Comparison of ENCODE assay signal across 16 cellular contexts in genomic region chr4:27790911-27791310, GRCh38.
DNase-seq lines count a peak whose midpoint lies in the region; ATAC-seq and TF ChIP-seq lines count a peak whose summit lies in the region.
"Had no signal": no experiment of that assay in that cellular context is flagged by ENCODE, and none has a peak within 500 bp of the region (broad histone marks: within the 10 kb centered on the region; RNA-seq: fewer than 3 reads in every experiment).

No MANE protein-coding gene starts in this region.

- no peak overlapping the region for H3K4me2 ChIP-seq in fibroblast of lung (ENCODE audit: extremely low read depth, insufficient read depth, low read length)

- no peak overlapping the region for H3K9ac ChIP-seq in fibroblast of lung (ENCODE audit: insufficient read depth, low read length)

- no peaks in the 10 kb centered on the region for H3K36me3 ChIP-seq in RWPE2 (ENCODE audit: low read depth)
- no peaks in the 10 kb centered on the region for H3K36me3 ChIP-seq in fibroblast of lung (ENCODE audit: control insufficient read depth, insufficient read depth, low read length)
- H3K36me3 ChIP-seq in A673 (ENCODE audit: insufficient read depth, low read length, poor library complexity, severe bottlenecking), result no peaks in the 10 kb centered on the region
- H3K36me3 ChIP-seq: heart left ventricle, right atrium auricular region had no signal

- peak overlapping the region; percentile 58; the same call in 1 of the 2 replicates for H3K27ac Mint-ChIP-seq in HFFc6
- H3K27ac Mint-ChIP-seq: CD14-positive monocyte; naive thymus-derived CD8-positive, alpha-beta T cell; stimulated activated naive CD8-positive, alpha-beta T cell treated with anti-CD3 and anti-CD28 coated beads, Interleukin-15, Interleukin-2, amounts not matched to agents 100 ng/mL and 50 ng/mL, for 24 hours had no signal

- H3K79me2 ChIP-seq in fibroblast of lung (ENCODE audit: control insufficient read depth, insufficient read depth, low read length), result no peaks in the 10 kb centered on the region

- peaks cover 39% of the 10 kb centered on the region for H3K4me1 ChIP-seq in RWPE2 (ENCODE audit: insufficient read depth, poor library complexity, severe bottlenecking)
- H3K4me1 ChIP-seq in fibroblast of lung (ENCODE audit: control insufficient read depth, extremely low read depth, insufficient read depth, low read length), result no peaks in the 10 kb centered on the region
- H3K4me1 ChIP-seq in A673 (ENCODE audit: insufficient read depth, low read length, poor library complexity, severe bottlenecking), result no peaks in the 10 kb centered on the region
- H3K4me1 ChIP-seq: heart left ventricle, right atrium auricular region had no signal

- H3K9me3 ChIP-seq in RWPE2 (ENCODE audit: severe bottlenecking) (no peaks in the 10 kb centered on the region), fibroblast of lung (ENCODE audit: control insufficient read depth, insufficient read depth, low read depth, low read length) (no peaks in the 10 kb centered on the region), A673 (ENCODE audit: low read depth, low read length, poor library complexity, severe bottlenecking) (no peaks in the 10 kb centered on the region)
- H3K9me3 ChIP-seq: heart left ventricle, right atrium auricular region had no signal

- ATAC-seq in RWPE2 (ENCODE audit: low read depth), result peak; percentile 65
- ATAC-seq: heart left ventricle; naive thymus-derived CD8-positive, alpha-beta T cell had no signal

- H3K4me3 Mint-ChIP-seq in HFFc6, result peak overlapping the region; percentile 55; the same call in 1 of the 2 replicates
- H3K4me3 Mint-ChIP-seq: CD14-positive monocyte; naive thymus-derived CD8-positive, alpha-beta T cell; stimulated activated naive CD8-positive, alpha-beta T cell treated with anti-CD3 and anti-CD28 coated beads, Interleukin-15, Interleukin-2, amounts not matched to agents 100 ng/mL and 50 ng/mL, for 24 hours had no signal

- no peak overlapping the region for H3K4me3 ChIP-seq in RWPE2 (ENCODE audit: severe bottlenecking)
- no peak overlapping the region for H3K4me3 ChIP-seq in fibroblast of lung (replicated peaks in 1 of 4; ENCODE audit: control extremely low read depth in 1 of 4, insufficient read depth in 1 of 4, low read depth in 3 of 4, low read length in 4 of 4)
- H3K4me3 ChIP-seq in retinal pigment epithelial cell (ENCODE audit: low read length), result no peak overlapping the region
- no peak overlapping the region for H3K4me3 ChIP-seq in A673 (ENCODE audit: low read depth, low read length, poor library complexity, severe bottlenecking)
- H3K4me3 ChIP-seq: heart left ventricle, right atrium auricular region had no signal

- CTCF ChIA-PET in A673 (lab: Charles Lee), result no interaction called here

- POLR2A ChIA-PET in A673 (lab: Charles Lee; ENCODE audit: low non-redundant PET), result no interaction called here

- peaks cover 57% of the 10 kb centered on the region for H3K4me1 Mint-ChIP-seq in HFFc6 (ENCODE audit: low read depth)
- H3K4me1 Mint-ChIP-seq: CD14-positive monocyte; naive thymus-derived CD8-positive, alpha-beta T cell had no signal

- H3K27me3 Mint-ChIP-seq in HFFc6 (ENCODE audit: insufficient read depth), result no peaks in the 10 kb centered on the region
- H3K27me3 Mint-ChIP-seq: naive thymus-derived CD8-positive, alpha-beta T cell; stimulated activated naive CD8-positive, alpha-beta T cell treated with anti-CD3 and anti-CD28 coated beads, Interleukin-15, Interleukin-2, amounts not matched to agents 100 ng/mL and 50 ng/mL, for 24 hours had no signal

- H3K36me3 Mint-ChIP-seq in HFFc6 (ENCODE audit: low read depth), result no peaks in the 10 kb centered on the region
- H3K36me3 Mint-ChIP-seq: CD14-positive monocyte; naive thymus-derived CD8-positive, alpha-beta T cell had no signal

- no peaks in the 10 kb centered on the region for H4K20me1 ChIP-seq in fibroblast of lung (ENCODE audit: control insufficient read depth, extremely low read depth, insufficient read depth, low read length)

- DNase-seq in HFFc6, result peak; percentile 39
- no peak for DNase-seq in RWPE2 (ENCODE audit: low spot score)
- peak; percentile 6 to 51 for DNase-seq in fibroblast of lung (ENCODE audit: low read depth in 2 of 2)
- peak; percentile 45 for DNase-seq in retinal pigment epithelial cell (ENCODE audit: low read depth)
- DNase-seq in A673 (ENCODE audit: low spot score), result no peak
- no peak for DNase-seq in middle frontal gyrus (ENCODE audit: extremely low spot score, low spot score)
- DNase-seq in activated CD4-positive, alpha-beta T cell treated with anti-CD3 and anti-CD28 coated beads for 1 hour, result no peak
- no peak for DNase-seq in NCI-H1092 (lab: John Stamatoyannopoulos, UW)
- DNase-seq: heart left ventricle; MM.1S; naive thymus-derived CD8-positive, alpha-beta T cell; NCI-H1436 treated with DMSO at 0.1 percent for 48 hours; NK-92 treated with Interleukin-12 subunit alpha and Interleukin-12 subunit beta, amount 100 ng/mL, for 24 hours had no signal

- TF ChIP-seq CTCF in HFFc6 (IDR thresholded peaks at IDR 0.05) (no peak), RWPE2 (IDR thresholded peaks at IDR 0.05; ENCODE audit: poor library complexity, severe bottlenecking) (no peak), fibroblast of lung (conservative IDR thresholded peaks at IDR 0.05 in 1 of 2, IDR thresholded peaks at IDR 0.05 in 1 of 2; ENCODE audit: low read depth in 1 of 2, low read length in 2 of 2) (no peak), retinal pigment epithelial cell (conservative IDR thresholded peaks at IDR 0.05; ENCODE audit: low read depth, low read length) (no peak), A673 (conservative IDR thresholded peaks at IDR 0.05; ENCODE audit: low read depth, low read length) (no peak)

- intact Hi-C loops in A673 (cut with micrococcal nuclease; ENCODE audit: unreplicated experiment), result no loop called here

- no peaks in the 10 kb centered on the region for H3K27me3 ChIP-seq in RWPE2 (ENCODE audit: insufficient read depth, poor library complexity, severe bottlenecking)
- no peaks in the 10 kb centered on the region for H3K27me3 ChIP-seq in fibroblast of lung (ENCODE audit: control insufficient read depth, insufficient read depth, low read length)
- no peaks in the 10 kb centered on the region for H3K27me3 ChIP-seq in A673 (replicated peaks; ENCODE audit: insufficient read depth, low read depth, low read length, poor library complexity)
- H3K27me3 ChIP-seq: heart left ventricle, right atrium auricular region had no signal

- no peaks in the 10 kb centered on the region for H3K9me3 Mint-ChIP-seq in HFFc6

- no TSS peak for BruUV-seq in A673 (replicated peaks; lab: Mats Ljungman, UMichigan)

- H3K27ac ChIP-seq in RWPE2 (ENCODE audit: poor library complexity, severe bottlenecking) (peak overlapping the region; percentile 72), fibroblast of lung (ENCODE audit: insufficient read depth, low read length) (no peak overlapping the region), A673 (ENCODE audit: low read depth, low read length, poor library complexity, severe bottlenecking) (no peak overlapping the region)
- H3K27ac ChIP-seq: heart left ventricle, right atrium auricular region had no signal

- H2AFZ ChIP-seq in fibroblast of lung (ENCODE audit: low read length), result no peak overlapping the region

Comparison
In these comparisons a context has a peak if more than half of its experiments do, and no peak if none do; other contexts are left out.
1. DNase-seq: peak in HFFc6 (single experiment), fibroblast of lung (2 of 2) and retinal pigment epithelial cell (single experiment); none in RWPE2 (single experiment), A673 (single experiment), middle frontal gyrus (single experiment), activated CD4-positive, alpha-beta T cell treated with anti-CD3 and anti-CD28 coated beads for 1 hour (single experiment) and NCI-H1092 (single experiment).